Comparison of ENCODE assay signal across 30 cellular contexts in genomic region chr21:40829308-40829707, GRCh38. TPM values are rescaled to one million over a fixed set of nuclear protein-coding genes. Genes with fewer than 3 reads are reported as not detected.
"Had no signal": no experiment of that assay in that cellular context is flagged by ENCODE, and none has a peak within 500 bp of the region (broad histone marks: within the 10 kb centered on the region; RNA-seq: fewer than 3 reads in every experiment).

No MANE protein-coding gene starts in this region.

- H3K4me1 ChIP-seq: adrenal gland, breast epithelium, heart left ventricle had no signal

- H3K4me3 ChIP-seq: adrenal gland, breast epithelium, coronary artery, dorsolateral prefrontal cortex, heart left ventricle had no signal

- H3K9me3 ChIP-seq: adrenal gland, breast epithelium, heart left ventricle had no signal

- H3K36me3 ChIP-seq: adrenal gland, breast epithelium, heart left ventricle, WERI-Rb-1 had no signal

- ATAC-seq: activated CD4-positive, CD25-positive, alpha-beta regulatory T cell treated with anti-CD3 and anti-CD28 coated beads, Interleukin-2, amount 50 U/mL, for 24 hours; esophagus mucosa; heart left ventricle; T-helper 17 cell had no signal

- DNase-seq: activated B cell treated with CpG ODN at 0.5 μM for 24 hours; activated CD4-positive, alpha-beta T cell treated with anti-CD3 and anti-CD28 coated beads for 48 hours; activated CD4-positive, alpha-beta T cell treated with anti-CD3 and anti-CD28 coated beads, Interleukin-2, amount 50 U/mL, for 1 hour; activated CD4-positive, alpha-beta T cell treated with anti-CD3 and anti-CD28 coated beads, Interleukin-2, amount 50 U/mL, for 48 hours; activated CD8-positive, alpha-beta memory T cell treated with anti-CD3 and anti-CD28 coated beads, Interleukin-2, amount 50 U/mL, for 48 hours; activated gamma-delta T cell; activated naive CD4-positive, alpha-beta T cell; activated naive CD4-positive, alpha-beta T cell treated with anti-CD3 and anti-CD28 coated beads, Interleukin-2, amount 10 ng/mL, durations not matched to agents 7 days and 5 days; activated T-cell treated with anti-CD3 and anti-CD28 coated beads for 4 hours; activated T-cell treated with anti-CD3 and anti-CD28 coated beads, Interleukin-2, amount 50 U/mL, for 24 hours; activated T-cell treated with anti-CD3 and anti-CD28 coated beads, Interleukin-2, amount 50 U/mL, for 72 hours; adrenal gland; amygdala; aorta; dorsolateral prefrontal cortex; effector memory CD4-positive, alpha-beta T cell; endodermal cell; foreskin fibroblast; heart left ventricle; T-helper 1 cell; T-helper 17 cell; T1000; WERI-Rb-1 had no signal

- H3K27ac ChIP-seq: adrenal gland, breast epithelium, coronary artery, dorsolateral prefrontal cortex, heart left ventricle, WERI-Rb-1 had no signal

- H3K27me3 ChIP-seq: adrenal gland, breast epithelium, heart left ventricle had no signal

- FAIRE-seq: frontal cortex had no signal

RNA-seq across cellular contexts. Expression of gene DSCAM, which starts 17.6 kb away (rescaled TPM):
- total RNA-seq: activated B cell treated with CpG ODN at 0.5 μM for 24 hours; activated naive CD4-positive, alpha-beta T cell treated with anti-CD3 and anti-CD28 coated beads, Interleukin-2, amount 50 U/mL, for 72 hours; activated T-cell treated with anti-CD3 and anti-CD28 coated beads, Interleukin-2, amount 50 U/mL, for 72 hours; aorta; cardiac septum; esophagus mucosa; heart left ventricle; T-helper 17 cell had no signal
